17 cellular contexts compared by ENCODE assay signal in genomic region chr4:93786149-93786548, GRCh38. TPM values are rescaled to one million over a fixed set of nuclear protein-coding genes. Genes with fewer than 3 reads are reported as not detected.
DNase-seq lines count a peak whose midpoint lies in the region; ATAC-seq and TF ChIP-seq lines count a peak whose summit lies in the region.
"Had no signal": no experiment of that assay in that cellular context is flagged by ENCODE, and none has a peak within 500 bp of the region (broad histone marks: within the 10 kb centered on the region; RNA-seq: fewer than 3 reads in every experiment).

No MANE protein-coding gene starts in this region.

- H3K9ac ChIP-seq in HUES64 (ENCODE audit: low read depth, low read length) (no peak overlapping the region), iPS-20b (ENCODE audit: low read depth, low read length) (no peak overlapping the region), trophoblast cell (ENCODE audit: low read length) (no peak overlapping the region)

- peaks cover 14% of the 10 kb centered on the region for H3K4me1 ChIP-seq in HUES64 (ENCODE audit: insufficient read depth, low read length)
- peaks cover 11% of the 10 kb centered on the region; the same call in 1 of the 2 replicates for H3K4me1 ChIP-seq in iPS-20b (ENCODE audit: insufficient read depth, low read length)
- no peaks in the 10 kb centered on the region for H3K4me1 ChIP-seq in trophoblast cell (ENCODE audit: control insufficient read depth in 1 of 2, insufficient read depth in 2 of 2, low read length in 2 of 2)
- H3K4me1 ChIP-seq in CD8-positive, alpha-beta T cell (ENCODE audit: insufficient read depth, low read length): no peaks in the 10 kb centered on the region

- H3K27ac ChIP-seq in HUES64 (ENCODE audit: low read depth, low read length) (peak overlapping the region; percentile 62; the same call in 1 of the 2 replicates), iPS-20b (ENCODE audit: low read length) (no peak overlapping the region), trophoblast cell (ENCODE audit: low read depth, low read length) (no peak overlapping the region)
- no peak overlapping the region for H3K27ac ChIP-seq in CD8-positive, alpha-beta T cell (ENCODE audit: low read depth, low read length)
- H3K27ac ChIP-seq: C4-2B had no signal

- H3K9me3 ChIP-seq in HUES64 (ENCODE audit: insufficient read depth, low read depth, low read length): no peaks in the 10 kb centered on the region
- no peaks in the 10 kb centered on the region for H3K9me3 ChIP-seq in iPS-20b (ENCODE audit: insufficient read depth, low read depth, low read length)
- no peaks in the 10 kb centered on the region for H3K9me3 ChIP-seq in trophoblast cell (ENCODE audit: insufficient read depth, low read depth, low read length)
- H3K9me3 ChIP-seq in CD8-positive, alpha-beta T cell (ENCODE audit: low read length): no peaks in the 10 kb centered on the region

- H4K12ac ChIP-seq in trophoblast cell (ENCODE audit: low read depth, low read length): no peak overlapping the region

- H3K36me3 ChIP-seq in HUES64 (ENCODE audit: insufficient read depth, low read length): no peaks in the 10 kb centered on the region
- no peaks in the 10 kb centered on the region for H3K36me3 ChIP-seq in iPS-20b (ENCODE audit: insufficient read depth, low read depth, low read length)
- no peaks in the 10 kb centered on the region for H3K36me3 ChIP-seq in trophoblast cell (ENCODE audit: control insufficient read depth in 1 of 2, insufficient read depth in 2 of 2, low read length in 2 of 2)
- H3K36me3 ChIP-seq in CD8-positive, alpha-beta T cell (ENCODE audit: insufficient read depth, low read length): no peaks in the 10 kb centered on the region

- POLR2A ChIA-PET in WTC11 (lab: Charles Lee): no interaction called here
- POLR2A ChIA-PET in CD8-positive, alpha-beta T cell (lab: Charles Lee): no interaction called here

- WGBS in HUES64: 38% methylated on average over 2 of the region's 2 CpGs
- no CpG with 5 or more reads among the region's 2 CpGs for WGBS in trophoblast cell (ENCODE audit: extremely low coverage, insufficient coverage, insufficient read length)

- no peaks in the 10 kb centered on the region for H3K9me3 Mint-ChIP-seq in WTC11
- H3K9me3 Mint-ChIP-seq in CD8-positive, alpha-beta T cell: no peaks in the 10 kb centered on the region
- H3K9me3 Mint-ChIP-seq: CD4-positive, alpha-beta T cell; HFFc6 had no signal

- no peaks in the 10 kb centered on the region for H3K4me1 Mint-ChIP-seq in WTC11
- no peaks in the 10 kb centered on the region for H3K4me1 Mint-ChIP-seq in CD8-positive, alpha-beta T cell (ENCODE audit: low read depth)

- no peak overlapping the region for H2BK5ac ChIP-seq in trophoblast cell (ENCODE audit: low read depth, low read length, poor library complexity)

- no peaks in the 10 kb centered on the region for H3K27me3 Mint-ChIP-seq in WTC11 (ENCODE audit: low read depth)
- H3K27me3 Mint-ChIP-seq in CD8-positive, alpha-beta T cell (ENCODE audit: low read depth): no peaks in the 10 kb centered on the region
- H3K27me3 Mint-ChIP-seq: CD4-positive, alpha-beta T cell had no signal

- intact Hi-C loops in CD8-positive, alpha-beta T cell (cut with DNase I, micrococcal nuclease): no loop called here

- ATAC-seq in WTC11 (peak; percentile 80), GM21576 (IDR thresholded peaks at IDR 0.05; ENCODE audit: unreplicated experiment) (no peak)
- no peak for ATAC-seq in CD8-positive, alpha-beta T cell
- ATAC-seq: HCT116 had no signal

- no peak overlapping the region for H2BK120ac ChIP-seq in trophoblast cell (ENCODE audit: insufficient read depth, low read length, poor library complexity)

- no peak overlapping the region for H2AK5ac ChIP-seq in trophoblast cell (ENCODE audit: low read length)

- no peak overlapping the region for H3K4ac ChIP-seq in trophoblast cell (ENCODE audit: low read depth, low read length)

- H3K14ac ChIP-seq in trophoblast cell (ENCODE audit: low read length): no peak overlapping the region

- H4K91ac ChIP-seq in trophoblast cell (ENCODE audit: low read depth, low read length): no peak overlapping the region

- H4K8ac ChIP-seq in trophoblast cell (ENCODE audit: low read depth, low read length): no peak overlapping the region

- no peak overlapping the region for H3K18ac ChIP-seq in trophoblast cell (ENCODE audit: low read length)

- H3K4me3 ChIP-seq in HUES64 (ENCODE audit: low read length) (no peak overlapping the region), iPS-20b (ENCODE audit: low read length) (peak overlapping the region; percentile 2; the same call in 1 of the 2 replicates), trophoblast cell (ENCODE audit: low read depth, low read length) (no peak overlapping the region)
- H3K4me3 ChIP-seq in CD8-positive, alpha-beta T cell (ENCODE audit: low read depth, low read length): no peak overlapping the region

- CTCF ChIA-PET in WTC11 (lab: Charles Lee): interaction anchor here (0.9 kb wide), 1 partner anchor 75 kb away, joined by 4 read pairs; no protein-coding TSS in a partner anchor
- CTCF ChIA-PET in CD8-positive, alpha-beta T cell (lab: Charles Lee): no interaction called here

- no peaks in the 10 kb centered on the region for H3K79me2 ChIP-seq in trophoblast cell (ENCODE audit: control insufficient read depth, insufficient read depth, low read length, poor library complexity)

- no peak for TF ChIP-seq CTCF in WTC11 (IDR thresholded peaks at IDR 0.05)
- no peak for TF ChIP-seq CTCF in CD8-positive, alpha-beta T cell (IDR thresholded peaks at IDR 0.05)

- H3K27me3 ChIP-seq in HUES64 (ENCODE audit: insufficient read depth, low read length) (no peaks in the 10 kb centered on the region), iPS-20b (ENCODE audit: insufficient read depth, low read length) (no peaks in the 10 kb centered on the region), trophoblast cell (ENCODE audit: insufficient read depth, low read length) (no peaks in the 10 kb centered on the region)
- H3K27me3 ChIP-seq in CD8-positive, alpha-beta T cell (ENCODE audit: insufficient read depth, low read length): no peaks in the 10 kb centered on the region

- no peak for DNase-seq in WTC11 (ENCODE audit: low spot score)
- no peak for DNase-seq in trophoblast cell
- no peak for DNase-seq in CD8-positive, alpha-beta T cell
- DNase-seq: ACHN; CD4-positive, alpha-beta T cell; DMS153; DMS79; GF-D8; HFFc6; KG1 had no signal

- no peak overlapping the region for H3K4me2 ChIP-seq in trophoblast cell (ENCODE audit: low read length)

- H3K36me3 Mint-ChIP-seq in WTC11: no peaks in the 10 kb centered on the region
- no peaks in the 10 kb centered on the region for H3K36me3 Mint-ChIP-seq in CD8-positive, alpha-beta T cell

- no peak overlapping the region for H3K23ac ChIP-seq in trophoblast cell (ENCODE audit: low read length)

- no peaks in the 10 kb centered on the region for H3K79me1 ChIP-seq in trophoblast cell (ENCODE audit: low read length)

- no peak overlapping the region for H3K4me3 Mint-ChIP-seq in WTC11
- no peak overlapping the region for H3K4me3 Mint-ChIP-seq in CD8-positive, alpha-beta T cell
- H3K4me3 Mint-ChIP-seq: CD4-positive, alpha-beta T cell; HFFc6 had no signal

- no peak overlapping the region for H3K27ac Mint-ChIP-seq in WTC11
- H3K27ac Mint-ChIP-seq in CD8-positive, alpha-beta T cell: no peak overlapping the region
- H3K27ac Mint-ChIP-seq: CD4-positive, alpha-beta T cell; HFFc6 had no signal

- H2AFZ ChIP-seq in trophoblast cell (ENCODE audit: insufficient read depth, low read length, poor library complexity): no peak overlapping the region

- no peak overlapping the region for H2BK12ac ChIP-seq in trophoblast cell (ENCODE audit: low read length)

TF ChIP-seq in WTC11, 78 proteins besides CTCF, POLR2A, EP300 and RAD21 (continues in another document):
- no peak for TF ChIP-seq ZNF263 (CRISPR knock-in tag; IDR thresholded peaks at IDR 0.05; ENCODE audit: low read depth)
- TF ChIP-seq ATF1 (CRISPR knock-in tag; IDR thresholded peaks at IDR 0.05): no peak
- TF ChIP-seq, protein P1, sequence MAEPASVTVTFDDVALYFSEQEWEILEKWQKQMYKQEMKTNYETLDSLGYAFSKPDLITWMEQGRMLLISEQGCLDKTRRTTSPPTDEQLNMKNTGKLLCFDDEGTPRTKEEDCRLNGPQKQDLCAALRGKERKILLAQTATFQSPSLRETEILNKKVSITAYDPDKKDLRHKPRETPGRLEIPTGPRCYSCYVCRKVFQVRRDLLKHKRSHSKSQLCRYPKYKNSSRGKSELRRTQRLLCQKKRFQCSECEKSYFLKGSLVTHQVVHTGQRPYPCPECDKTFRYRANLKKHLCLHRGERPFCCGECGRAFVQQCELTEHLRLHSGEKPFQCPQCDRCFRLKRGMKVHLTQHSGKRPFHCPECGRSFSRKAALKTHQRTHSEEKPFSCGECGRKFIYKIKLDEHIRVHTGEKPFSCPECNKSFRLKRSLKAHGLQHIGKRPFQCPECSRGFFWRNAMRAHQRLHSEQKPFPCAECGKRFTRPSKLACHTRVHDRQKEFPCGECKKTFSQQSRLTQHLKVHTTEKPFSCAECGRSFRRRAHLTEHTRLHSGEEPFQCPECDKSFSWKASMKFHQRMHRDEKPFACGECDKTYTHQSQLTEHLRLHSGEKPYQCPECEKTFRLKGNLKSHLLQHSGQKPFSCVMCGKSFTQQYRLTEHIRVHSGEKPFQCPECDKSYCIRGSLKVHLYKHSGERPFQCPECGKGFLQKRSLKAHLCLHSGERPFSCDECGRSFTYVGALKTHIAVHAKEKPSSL (CRISPR knock-in tag; conservative IDR thresholded peaks at IDR 0.05): no peak
- TF ChIP-seq GRHL2 (CRISPR knock-in tag; IDR thresholded peaks at IDR 0.05; ENCODE audit: insufficient replicate concordance, severe bottlenecking): no peak
- no peak for TF ChIP-seq STAT6 (CRISPR knock-in tag; conservative IDR thresholded peaks at IDR 0.05; ENCODE audit: low read depth)

RNA-seq across cellular contexts. Expression of gene ATOH1, which starts 42.4 kb away (rescaled TPM):
- polyA plus RNA-seq in HUES64 (2013, experiment 1 of 2): 0.30 TPM
- 0.19 TPM for polyA plus RNA-seq in HUES64 (2013, experiment 2 of 2)
- total RNA-seq in WTC11 (2021): 0.60 to 0.62 TPM (median 0.61 TPM) in 3 replicates
- not detected in 2 replicates for polyA plus RNA-seq in trophoblast cell (2013)
- not detected for total RNA-seq in CD8-positive, alpha-beta T cell
- total RNA-seq: CD4-positive, alpha-beta T cell; Daoy; HFFc6 had no signal
- polyA plus RNA-seq: BJ had no signal
